Comparison of ENCODE assay signal across 30 cellular contexts in the genomic region with DNA sequence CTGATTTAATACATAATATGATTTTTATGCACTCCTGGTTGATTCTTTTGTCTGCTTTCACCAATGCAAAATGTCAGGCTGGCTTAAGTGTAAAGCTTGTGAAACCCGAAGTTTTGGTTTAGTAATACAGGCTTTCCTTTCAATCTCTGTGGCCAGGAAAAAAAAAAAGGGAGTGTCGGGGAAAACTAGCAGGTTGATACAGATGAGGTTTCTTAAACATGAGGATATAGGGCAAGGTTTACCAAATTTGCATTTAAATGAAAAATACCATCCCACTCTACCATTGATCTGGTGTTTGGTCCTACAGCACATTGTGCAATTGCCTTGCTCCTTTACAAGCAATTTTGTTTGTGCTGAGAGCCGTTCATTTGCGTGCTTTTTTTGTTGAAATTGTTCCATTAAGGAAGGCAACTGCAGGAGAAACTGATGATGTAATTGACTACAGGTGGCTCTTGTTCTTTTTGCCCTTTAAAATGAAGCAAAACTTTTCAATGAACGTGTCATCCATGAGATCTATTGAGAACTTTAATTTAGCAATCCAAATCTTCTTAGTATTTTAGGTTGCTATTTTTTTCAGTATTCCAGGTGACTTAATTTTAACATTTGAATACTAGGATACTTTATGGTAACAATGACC. TPM values are rescaled to one million over a fixed set of nuclear protein-coding genes. Genes with fewer than 3 reads are reported as not detected.
DNase-seq lines count a peak whose midpoint lies in the region; ATAC-seq and TF ChIP-seq lines count a peak whose summit lies in the region.
"Had no signal": no experiment of that assay in that cellular context is flagged by ENCODE, and none has a peak within 500 bp of the region (broad histone marks: within the 10 kb centered on the region; RNA-seq: fewer than 3 reads in every experiment).

No MANE protein-coding gene starts in this region.

- no peak for ATAC-seq in HG02798 (IDR thresholded peaks at IDR 0.05; ENCODE audit: poor library complexity, unreplicated experiment)
- ATAC-seq: activated CD4-positive, alpha-beta T cell treated with anti-CD3 and anti-CD28 coated beads for 36 hours; activated CD8-positive, alpha-beta memory T cell treated with anti-CD3 and anti-CD28 coated beads, Interleukin-2, amount 10 ng/mL, durations not matched to agents 7 days and 5 days; activated T-helper 17 cell treated with anti-CD3 and anti-CD28 coated beads, Interleukin-2, amount 50 U/mL, for 72 hours; body of pancreas; foreskin keratinocyte; naive thymus-derived CD8-positive, alpha-beta T cell; right cardiac atrium; T-cell had no signal

- H3K27ac Mint-ChIP-seq in Calu3 (ENCODE audit: unreplicated experiment) = peak overlapping the region; percentile 39
- H3K27ac Mint-ChIP-seq: activated CD4-positive, alpha-beta T cell treated with anti-CD3 and anti-CD28 coated beads for 36 hours; activated CD8-positive, alpha-beta memory T cell treated with anti-CD3 and anti-CD28 coated beads, Interleukin-2, amount 10 ng/mL, durations not matched to agents 7 days and 5 days; activated T-helper 17 cell treated with anti-CD3 and anti-CD28 coated beads, Interleukin-2, amount 50 U/mL, for 72 hours; CD14-positive monocyte; naive thymus-derived CD8-positive, alpha-beta T cell; T-cell had no signal

- peaks cover 3% of the 10 kb centered on the region for H3K9me3 Mint-ChIP-seq in Calu3 (ENCODE audit: low read depth, unreplicated experiment)
- H3K9me3 Mint-ChIP-seq: activated T-helper 17 cell treated with anti-CD3 and anti-CD28 coated beads, Interleukin-2, amount 50 U/mL, for 72 hours had no signal

- POLR2A ChIA-PET in HEK293 (lab: Yijun Ruan, JAX) = no interaction called here

- H3K27ac ChIP-seq in HEK293 (ENCODE audit: extremely low read depth, low read depth, low read length) (no peak overlapping the region), mammary epithelial cell (ENCODE audit: insufficient read depth, low read depth, low read length) (no peak overlapping the region), vagina (no peak overlapping the region)
- H3K27ac ChIP-seq: foreskin keratinocyte, GM23248, HL-60, ovary had no signal

- intact Hi-C loops in Calu3 (cut with micrococcal nuclease; ENCODE audit: unreplicated experiment) = loop anchor here (5.0 to 10.0 kb wide), 5 partner anchors 56 to 1336 kb away; no protein-coding TSS in a partner anchor
- intact Hi-C loops in mammary epithelial cell (cut with micrococcal nuclease) = loop anchor here (2.0 to 5.0 kb wide), 7 partner anchors 96 to 1421 kb away; no protein-coding TSS in a partner anchor
- intact Hi-C loops in vagina (cut with DNase I) = no loop called here

- peak overlapping the region; percentile 37 for H3K4me3 Mint-ChIP-seq in Calu3 (ENCODE audit: low read depth, unreplicated experiment)
- H3K4me3 Mint-ChIP-seq: activated CD4-positive, alpha-beta T cell treated with anti-CD3 and anti-CD28 coated beads for 36 hours; activated CD8-positive, alpha-beta memory T cell treated with anti-CD3 and anti-CD28 coated beads, Interleukin-2, amount 10 ng/mL, durations not matched to agents 7 days and 5 days; activated T-helper 17 cell treated with anti-CD3 and anti-CD28 coated beads, Interleukin-2, amount 50 U/mL, for 72 hours; CD14-positive monocyte; naive thymus-derived CD8-positive, alpha-beta T cell; T-cell had no signal

- peaks cover 19% of the 10 kb centered on the region for H3K4me1 Mint-ChIP-seq in Calu3 (ENCODE audit: low read depth, unreplicated experiment)
- H3K4me1 Mint-ChIP-seq: activated CD8-positive, alpha-beta memory T cell treated with anti-CD3 and anti-CD28 coated beads, Interleukin-2, amount 10 ng/mL, durations not matched to agents 7 days and 5 days; activated T-helper 17 cell treated with anti-CD3 and anti-CD28 coated beads, Interleukin-2, amount 50 U/mL, for 72 hours; CD14-positive monocyte had no signal

- H3K27me3 Mint-ChIP-seq in Calu3 (ENCODE audit: unreplicated experiment) = no peaks in the 10 kb centered on the region

- TF ChIP-seq CTCF in Calu3 (IDR thresholded peaks at IDR 0.05; ENCODE audit: unreplicated experiment) (no peak), HEK293 (tag by site-specific recombination; IDR thresholded peaks at IDR 0.05) (no peak), mammary epithelial cell (conservative IDR thresholded peaks at IDR 0.05 in 1 of 2, IDR thresholded peaks at IDR 0.05 in 1 of 2; ENCODE audit: extremely low read depth in 1 of 2, insufficient read depth in 1 of 2, low read depth in 1 of 2, low read length in 2 of 2) (no peak), vagina (IDR thresholded peaks at IDR 0.05) (no peak)

- H3K9me3 ChIP-seq in HEK293 (ENCODE audit: control insufficient read depth, insufficient read depth, low read depth, low read length) = no peaks in the 10 kb centered on the region
- no peaks in the 10 kb centered on the region for H3K9me3 ChIP-seq in mammary epithelial cell (replicated peaks; ENCODE audit: insufficient read depth, low read length)
- no peaks in the 10 kb centered on the region for H3K9me3 ChIP-seq in mucosa of stomach (ENCODE audit: control insufficient read depth, low read length)
- no peaks in the 10 kb centered on the region for H3K9me3 ChIP-seq in vagina
- H3K9me3 ChIP-seq: body of pancreas, MG63, ovary had no signal

- BruUV-seq in Calu3 (replicated peaks; lab: Mats Ljungman, UMichigan) (no TSS peak), mammary epithelial cell (replicated peaks; lab: Mats Ljungman, UMichigan) (no TSS peak)

- DNase-seq in Calu3 (peak; percentile 13), mammary epithelial cell (peak; percentile 14), NCI-H2227 treated with DMSO at 0.1 percent for 48 hours (lab: John Stamatoyannopoulos, UW) (no peak), vagina (ENCODE audit: extremely low spot score in 2 of 2) (no peak)
- DNase-seq: activated CD4-positive, alpha-beta T cell treated with anti-CD3 and anti-CD28 coated beads for 36 hours; activated CD8-positive, alpha-beta memory T cell treated with anti-CD3 and anti-CD28 coated beads, Interleukin-2, amount 10 ng/mL, durations not matched to agents 7 days and 5 days; body of pancreas; GM23248; hippocampal formation; islet precursor cell; MG63; naive thymus-derived CD8-positive, alpha-beta T cell; NCI-H1694 treated with DMSO at 0.1 percent for 48 hours; NCI-H526; ovary; right cardiac atrium; SHP77 treated with DMSO at 0.1 percent for 48 hours; stimulated activated CD8-positive, alpha-beta memory T cell treated with anti-CD3 and anti-CD28 coated beads, Interleukin-4, amount 100 ng/mL, for 48 hours; substantia nigra; T-cell had no signal

- H3K9ac ChIP-seq in mammary epithelial cell (ENCODE audit: insufficient read depth, low read length) (no peak overlapping the region), mucosa of stomach (ENCODE audit: low read length) (peak overlapping the region; percentile 36)
- H3K9ac ChIP-seq: GM23248 had no signal

- no peaks in the 10 kb centered on the region for H3K79me2 ChIP-seq in mammary epithelial cell (ENCODE audit: insufficient read depth, low read length)

- H2AFZ ChIP-seq in mammary epithelial cell (ENCODE audit: low read depth, low read length) = no peak overlapping the region
- H2AFZ ChIP-seq: GM23248 had no signal

- in situ Hi-C loops in mammary epithelial cell (cut with MboI; ENCODE audit: low sequenced_read_pairs in 2 of 2) = loop anchor here in 1 of 2 donors (25.0 kb wide), 2 partner anchors 146 to 721 kb away; no protein-coding TSS in a partner anchor

- H3K36me3 ChIP-seq in HEK293 (ENCODE audit: control insufficient read depth in 2 of 2, insufficient read depth in 1 of 2, low read length in 2 of 2) (no peaks in the 10 kb centered on the region), mammary epithelial cell (ENCODE audit: insufficient read depth, low read length) (no peaks in the 10 kb centered on the region), mucosa of stomach (ENCODE audit: control insufficient read depth, insufficient read depth, low read length) (no peaks in the 10 kb centered on the region), vagina (no peaks in the 10 kb centered on the region)
- H3K36me3 ChIP-seq: MG63, ovary had no signal

- no peaks in the 10 kb centered on the region for H3K4me1 ChIP-seq in HEK293 (ENCODE audit: control insufficient read depth, insufficient read depth, low read length)
- peaks cover 6% of the 10 kb centered on the region for H3K4me1 ChIP-seq in mammary epithelial cell (ENCODE audit: insufficient read depth, low read length)
- H3K4me1 ChIP-seq in mucosa of stomach (ENCODE audit: control insufficient read depth, insufficient read depth, low read length) = peaks cover 54% of the 10 kb centered on the region
- peaks cover 4% of the 10 kb centered on the region for H3K4me1 ChIP-seq in vagina
- H3K4me1 ChIP-seq: foreskin keratinocyte had no signal

- no peak for TF ChIP-seq POLR2A in vagina (IDR thresholded peaks at IDR 0.05)

- H3K4me3 ChIP-seq in HEK293 (ENCODE audit: low read depth, low read length) (no peak overlapping the region), mammary epithelial cell (replicated peaks in 1 of 3; ENCODE audit: insufficient read depth in 1 of 3, low read depth in 2 of 3, low read length in 3 of 3) (no peak overlapping the region), mucosa of stomach (ENCODE audit: low read length) (no peak overlapping the region), vagina (no peak overlapping the region)
- H3K4me3 ChIP-seq: body of pancreas, GM23248, MG63, ovary had no signal

- dilution Hi-C loops in mammary epithelial cell (cut with HindIII; ENCODE audit: low sequenced_read_pairs) = no loop called here

- H3K27me3 ChIP-seq in mammary epithelial cell (ENCODE audit: insufficient read depth, low read length) (no peaks in the 10 kb centered on the region), mucosa of stomach (ENCODE audit: control insufficient read depth, insufficient read depth, low read length) (no peaks in the 10 kb centered on the region), vagina (no peaks in the 10 kb centered on the region)
- H3K27me3 ChIP-seq: body of pancreas, ovary had no signal

- CTCF ChIA-PET in Calu3 (lab: Charles Lee) (interaction anchor here (0.5 to 1.8 kb wide), 5 partner anchors 20 to 243 kb away, joined by 3 to 17 read pairs (median 3); no protein-coding TSS in a partner anchor), HEK293 (lab: Yijun Ruan, JAX) (interaction anchor here (0.6 to 3.1 kb wide), 10 partner anchors 11 to 1812 kb away, joined by 3 to 25 read pairs (median 4); no protein-coding TSS in a partner anchor), mammary epithelial cell (lab: Charles Lee; ENCODE audit: low non-redundant PET) (interaction anchor here (0.6 kb wide), 1 partner anchor 719 kb away, joined by 3 read pairs; no protein-coding TSS in a partner anchor)

- H4K20me1 ChIP-seq in mammary epithelial cell (ENCODE audit: insufficient read depth, low read length) = no peaks in the 10 kb centered on the region

- no peaks in the 10 kb centered on the region for H3K36me3 Mint-ChIP-seq in Calu3 (ENCODE audit: insufficient read depth, unreplicated experiment)
- H3K36me3 Mint-ChIP-seq: activated CD8-positive, alpha-beta memory T cell treated with anti-CD3 and anti-CD28 coated beads, Interleukin-2, amount 10 ng/mL, durations not matched to agents 7 days and 5 days; CD14-positive monocyte; T-cell had no signal

- no peak overlapping the region for H3K4me2 ChIP-seq in mammary epithelial cell (ENCODE audit: insufficient read depth, low read depth, low read length)

- 90% methylated on average over 5 of the region's 5 CpGs for WGBS in mammary epithelial cell (ENCODE audit: low coverage, missing lambda C conversion rate)

RNA-seq across cellular contexts. Expression of a gene that starts 22.7 kb away (rescaled TPM):
- 0.24 and 0.42 TPM in 2 replicates for total RNA-seq in Calu3 (2022)
- under 1 TPM in 1 of 2 donors, not detected in 1; 0.07 TPM for total RNA-seq in mammary epithelial cell
- not detected for polyA plus RNA-seq in mammary epithelial cell
- not detected for polyA minus RNA-seq in mammary epithelial cell
- total RNA-seq in vagina = 8.3 TPM
- total RNA-seq: GM23248, lung microvascular endothelial cell, OCI-LY7 had no signal
- polyA plus RNA-seq: AG04450, CD14-positive monocyte had no signal

Comparison
In these comparisons a context has a peak if more than half of its experiments do, and no peak if none do; other contexts are left out.
1. DNase-seq: peak in Calu3 (single experiment) and mammary epithelial cell (single experiment); none in NCI-H2227 treated with DMSO at 0.1 percent for 48 hours (single experiment) and vagina (0 of 2).